ENCODE assay signal across 1 cellular context in the genomic region with DNA sequence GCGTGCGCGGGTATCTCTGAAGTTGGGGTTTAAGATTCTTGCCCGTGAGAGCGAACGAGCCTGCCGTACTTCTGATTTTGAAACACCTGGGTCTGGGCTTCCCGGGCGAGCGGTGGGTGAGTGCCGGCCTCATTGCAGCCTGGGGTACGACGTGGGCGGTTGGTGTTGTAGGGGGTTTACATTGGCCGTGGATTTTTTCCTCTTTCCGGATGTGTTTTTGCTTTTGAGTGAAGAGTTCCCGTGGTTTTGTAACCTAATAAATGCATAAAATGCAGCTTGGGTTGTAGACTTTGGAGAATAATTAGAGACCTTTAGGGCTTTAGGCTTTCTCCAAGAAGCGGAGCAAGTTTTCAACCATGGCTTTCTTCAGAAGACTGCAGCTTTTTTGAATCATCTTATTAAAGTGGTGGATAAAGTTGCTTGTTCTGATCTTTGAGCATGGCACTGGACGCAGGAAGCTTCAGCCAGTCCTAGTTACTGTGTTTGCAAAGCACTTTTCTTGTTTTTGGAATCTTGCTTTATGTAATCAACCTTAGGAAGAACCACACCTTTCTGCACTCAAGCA.
TF ChIP-seq lines count a peak whose summit lies in the region.

No MANE protein-coding gene starts in this region.

TF ChIP-seq in IMR-90, 13 proteins besides CTCF, POLR2A, EP300 and RAD21:
- TF ChIP-seq MXI1 (IDR thresholded peaks at IDR 0.05; ENCODE audit: borderline replicate concordance, low read depth, low read length), result no peak
- no peak for TF ChIP-seq CHD1 (IDR thresholded peaks at IDR 0.05; ENCODE audit: low read depth, low read length)
- TF ChIP-seq CEBPB (IDR thresholded peaks at IDR 0.05; ENCODE audit: low read depth, low read length), result no peak
- TF ChIP-seq ELK1 (IDR thresholded peaks at IDR 0.05; ENCODE audit: borderline replicate concordance, low read depth, low read length), result no peak
- TF ChIP-seq MAZ (IDR thresholded peaks at IDR 0.05; ENCODE audit: borderline replicate concordance, low read depth, low read length), result no peak
- no peak for TF ChIP-seq RFX5 (IDR thresholded peaks at IDR 0.05; ENCODE audit: low read depth, low read length)
- TF ChIP-seq NFE2L2 (IDR thresholded peaks at IDR 0.05; ENCODE audit: low read depth, low read length), result no peak
- no peak for TF ChIP-seq FOS (IDR thresholded peaks at IDR 0.05; ENCODE audit: low read depth, low read length)
- TF ChIP-seq, protein P1, sequence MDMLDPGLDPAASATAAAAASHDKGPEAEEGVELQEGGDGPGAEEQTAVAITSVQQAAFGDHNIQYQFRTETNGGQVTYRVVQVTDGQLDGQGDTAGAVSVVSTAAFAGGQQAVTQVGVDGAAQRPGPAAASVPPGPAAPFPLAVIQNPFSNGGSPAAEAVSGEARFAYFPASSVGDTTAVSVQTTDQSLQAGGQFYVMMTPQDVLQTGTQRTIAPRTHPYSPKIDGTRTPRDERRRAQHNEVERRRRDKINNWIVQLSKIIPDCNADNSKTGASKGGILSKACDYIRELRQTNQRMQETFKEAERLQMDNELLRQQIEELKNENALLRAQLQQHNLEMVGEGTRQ (IDR thresholded peaks at IDR 0.05; ENCODE audit: low read depth, low read length), result no peak
- no peak for TF ChIP-seq RCOR1 (IDR thresholded peaks at IDR 0.05; ENCODE audit: insufficient replicate concordance, low read length)
- TF ChIP-seq BHLHE40 (IDR thresholded peaks at IDR 0.05; ENCODE audit: low read depth, low read length), result no peak
- TF ChIP-seq SMC3 (IDR thresholded peaks at IDR 0.05; ENCODE audit: low read depth, low read length), result no peak
- no peak for TF ChIP-seq MAFK (IDR thresholded peaks at IDR 0.05; ENCODE audit: low read depth, low read length)
